2 cellular contexts compared by ENCODE assay signal in the genomic region with DNA sequence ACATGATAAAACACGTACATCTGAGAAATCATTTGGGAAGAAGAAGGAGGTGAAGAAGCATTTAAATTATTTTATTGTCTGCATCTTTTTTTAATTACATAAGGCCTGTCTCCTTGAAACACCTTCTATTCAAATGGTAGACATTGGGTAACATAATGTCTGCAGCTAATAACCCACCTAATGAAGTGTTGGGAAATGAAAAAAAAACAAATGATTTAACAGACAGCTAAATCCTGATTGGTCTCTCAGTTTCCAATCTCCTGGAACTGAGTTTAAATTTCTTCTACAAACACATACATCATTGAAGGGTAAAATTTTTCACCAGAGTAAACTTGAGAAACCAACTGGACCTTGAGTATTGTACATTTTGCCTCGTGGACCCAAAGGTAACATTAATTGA.
TF ChIP-seq lines count a peak whose summit lies in the region.

A gene with protein sequence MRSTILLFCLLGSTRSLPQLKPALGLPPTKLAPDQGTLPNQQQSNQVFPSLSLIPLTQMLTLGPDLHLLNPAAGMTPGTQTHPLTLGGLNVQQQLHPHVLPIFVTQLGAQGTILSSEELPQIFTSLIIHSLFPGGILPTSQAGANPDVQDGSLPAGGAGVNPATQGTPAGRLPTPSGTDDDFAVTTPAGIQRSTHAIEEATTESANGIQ (plus strand): TSS at position 301 of the 400 bp plus-strand sequence. CDS start 209 bp downstream, outside the sequence.

TF ChIP-seq in H1, 55 proteins besides CTCF, POLR2A, EP300 and RAD21:
- TF ChIP-seq GABPA (IDR thresholded peaks at IDR 0.05; ENCODE audit: borderline replicate concordance, insufficient read depth, low read length) = no peak
- no peak for TF ChIP-seq CBX5 (IDR thresholded peaks at IDR 0.05; ENCODE audit: low read depth, low read length)
- TF ChIP-seq SP1 (IDR thresholded peaks at IDR 0.05; ENCODE audit: low read depth, low read length) = no peak
- TF ChIP-seq SUZ12 (IDR thresholded peaks at IDR 0.05; ENCODE audit: low read length) = no peak
- no peak for TF ChIP-seq SIX5 (IDR thresholded peaks at IDR 0.05; ENCODE audit: low read depth, low read length)
- no peak for TF ChIP-seq RBBP5 (IDR thresholded peaks at IDR 0.05; ENCODE audit: borderline replicate concordance, low read depth, low read length)
- TF ChIP-seq, protein P1, sequence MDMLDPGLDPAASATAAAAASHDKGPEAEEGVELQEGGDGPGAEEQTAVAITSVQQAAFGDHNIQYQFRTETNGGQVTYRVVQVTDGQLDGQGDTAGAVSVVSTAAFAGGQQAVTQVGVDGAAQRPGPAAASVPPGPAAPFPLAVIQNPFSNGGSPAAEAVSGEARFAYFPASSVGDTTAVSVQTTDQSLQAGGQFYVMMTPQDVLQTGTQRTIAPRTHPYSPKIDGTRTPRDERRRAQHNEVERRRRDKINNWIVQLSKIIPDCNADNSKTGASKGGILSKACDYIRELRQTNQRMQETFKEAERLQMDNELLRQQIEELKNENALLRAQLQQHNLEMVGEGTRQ (IDR thresholded peaks at IDR 0.05; ENCODE audit: low read length) = no peak
- TF ChIP-seq SIN3A (conservative IDR thresholded peaks at IDR 0.05 in 1 of 2, IDR thresholded peaks at IDR 0.05 in 1 of 2; ENCODE audit: low read depth in 1 of 2, low read length in 2 of 2) = no peak
- no peak for TF ChIP-seq JUND (IDR thresholded peaks at IDR 0.05; ENCODE audit: low read length)

TF ChIP-seq in SK-N-SH, 30 proteins besides CTCF, POLR2A, EP300 and RAD21:
- TF ChIP-seq MEF2A (IDR thresholded peaks at IDR 0.05; ENCODE audit: borderline replicate concordance, low read depth) (no peak), TEAD4 (IDR thresholded peaks at IDR 0.05; ENCODE audit: borderline replicate concordance, insufficient read depth) (no peak), TCF12 (IDR thresholded peaks at IDR 0.05) (no peak)
- TF ChIP-seq, protein P2, sequence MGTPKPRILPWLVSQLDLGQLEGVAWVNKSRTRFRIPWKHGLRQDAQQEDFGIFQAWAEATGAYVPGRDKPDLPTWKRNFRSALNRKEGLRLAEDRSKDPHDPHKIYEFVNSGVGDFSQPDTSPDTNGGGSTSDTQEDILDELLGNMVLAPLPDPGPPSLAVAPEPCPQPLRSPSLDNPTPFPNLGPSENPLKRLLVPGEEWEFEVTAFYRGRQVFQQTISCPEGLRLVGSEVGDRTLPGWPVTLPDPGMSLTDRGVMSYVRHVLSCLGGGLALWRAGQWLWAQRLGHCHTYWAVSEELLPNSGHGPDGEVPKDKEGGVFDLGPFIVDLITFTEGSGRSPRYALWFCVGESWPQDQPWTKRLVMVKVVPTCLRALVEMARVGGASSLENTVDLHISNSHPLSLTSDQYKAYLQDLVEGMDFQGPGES (IDR thresholded peaks at IDR 0.05; ENCODE audit: low read depth, low read length) = no peak
